In genomic region chr5:140569197-140569596, GRCh38 we compare ENCODE assay signal across 11 cellular contexts. TPM values are rescaled to one million over a fixed set of nuclear protein-coding genes. Genes with fewer than 3 reads are reported as not detected.
A peak's percentile ranks its signal among the peaks of the same experiment; 100 is the strongest.
DNase-seq lines count a peak whose midpoint lies in the region; ATAC-seq and TF ChIP-seq lines count a peak whose summit lies in the region.
"Had no signal": no experiment of that assay in that cellular context is flagged by ENCODE, and none has a peak within 500 bp of the region (broad histone marks: within the 10 kb centered on the region; RNA-seq: fewer than 3 reads in every experiment).

No MANE protein-coding gene starts in this region.

- H3K4me3 ChIP-seq in ascending aorta (no peak overlapping the region), prostate gland (no peak overlapping the region), foreskin fibroblast (ENCODE audit: low read depth in 1 of 2, low read length in 2 of 2) (no peak overlapping the region)
- H3K4me3 ChIP-seq: SJSA1 had no signal

- WGBS in prostate gland, result 63% methylated on average over 4 of the region's 4 CpGs

- H3K27ac Mint-ChIP-seq in type B pancreatic cell, result no peak overlapping the region

- H3K4me1 ChIP-seq in ascending aorta, result peaks cover 11 to 14% of the 10 kb centered on the region in 2 donors
- H3K4me1 ChIP-seq in prostate gland (replicated peaks), result peaks cover 6% of the 10 kb centered on the region

- no peaks in the 10 kb centered on the region for H3K27me3 ChIP-seq in ascending aorta
- no peaks in the 10 kb centered on the region for H3K27me3 ChIP-seq in prostate gland (replicated peaks; ENCODE audit: insufficient read depth)
- H3K27me3 ChIP-seq: SJSA1 had no signal

- H3K27ac ChIP-seq in ascending aorta (peak overlapping the region; percentile 58), prostate gland (peak overlapping the region; percentile 45 to 60)
- H3K27ac ChIP-seq: SJSA1 had no signal

- TF ChIP-seq POLR2A in prostate gland (IDR thresholded peaks at IDR 0.05), result no peak

- intact Hi-C loops in ascending aorta (cut with DNase I) (no loop called here), prostate gland (cut with DNase I) (no loop called here)

- H3K9me3 Mint-ChIP-seq in type B pancreatic cell, result no peaks in the 10 kb centered on the region

- H3K9me3 ChIP-seq in ascending aorta (no peaks in the 10 kb centered on the region), prostate gland (no peaks in the 10 kb centered on the region)
- H3K9me3 ChIP-seq: SJSA1 had no signal

- H3K36me3 ChIP-seq in ascending aorta, result peaks cover 22 to 26% of the 10 kb centered on the region in 2 donors
- H3K36me3 ChIP-seq in prostate gland, result no peaks in the 10 kb centered on the region

- H3K36me3 Mint-ChIP-seq in type B pancreatic cell, result peaks cover 4% of the 10 kb centered on the region

- DNase-seq in GM10266 (ENCODE audit: extremely low spot score) (peak; percentile 54), ascending aorta (ENCODE audit: low spot score in 2 of 2) (no peak), prostate gland (ENCODE audit: low spot score) (no peak), type B pancreatic cell (ENCODE audit: extremely low spot score, unreplicated experiment) (no peak), foreskin fibroblast (no peak), C1 segment of cervical spinal cord (lab: John Stamatoyannopoulos, UW) (no peak)
- DNase-seq: stimulated activated CD4-positive, alpha-beta T cell treated with anti-CD3 and anti-CD28 coated beads, Interleukin-15, amount 100 ng/mL, for 24 hours had no signal

- no peak overlapping the region for H3K4me3 Mint-ChIP-seq in type B pancreatic cell

- no peaks in the 10 kb centered on the region for H3K27me3 Mint-ChIP-seq in type B pancreatic cell

- H3K4me1 Mint-ChIP-seq in type B pancreatic cell (ENCODE audit: unreplicated experiment), result peaks cover 12% of the 10 kb centered on the region

- ATAC-seq in GM21526 (IDR thresholded peaks at IDR 0.05; ENCODE audit: low FRiP score, unreplicated experiment) (peak; percentile 25), HG02884 (IDR thresholded peaks at IDR 0.05; ENCODE audit: unreplicated experiment) (no peak)

- TF ChIP-seq CTCF in GM10266 (IDR thresholded peaks at IDR 0.05; ENCODE audit: control insufficient read depth, insufficient read depth, low read depth, missing control alignments) (no peak), ascending aorta (IDR thresholded peaks at IDR 0.05) (no peak), prostate gland (IDR thresholded peaks at IDR 0.05) (no peak), type B pancreatic cell (conservative IDR thresholded peaks at IDR 0.05) (no peak), foreskin fibroblast (IDR thresholded peaks at IDR 0.05; ENCODE audit: low read depth, low read length) (no peak)

RNA-seq across cellular contexts. Expression of gene SLC35A4, which starts 4.6 kb away (rescaled TPM):
- total RNA-seq in ascending aorta (46.2 TPM), prostate gland (100 to 1,000 TPM in 1 of 2 donors, 10 to 100 TPM in 1; 61.8 to 107 TPM), type B pancreatic cell (ENCODE audit: low replicate concordance) (82.6 and 85.8 TPM in 2 replicates)

RNA-seq across cellular contexts. Expression of gene APBB3, which starts 4.8 kb away (rescaled TPM):
- total RNA-seq in ascending aorta (47.3 TPM), prostate gland (10 to 100 TPM; 23.7 to 70.7 TPM), type B pancreatic cell (ENCODE audit: low replicate concordance) (26.9 and 61.4 TPM in 2 replicates)

RNA-seq across cellular contexts. Expression of gene SRA1, which starts 11.9 kb away (rescaled TPM):
- 47.3 TPM for total RNA-seq in ascending aorta
- total RNA-seq in prostate gland, result 10 to 100 TPM; 31.6 to 33.6 TPM
- total RNA-seq in type B pancreatic cell (ENCODE audit: low replicate concordance), result 32.9 and 36.3 TPM in 2 replicates

RNA-seq across cellular contexts. Expression of gene EIF4EBP3, which starts 21.7 kb away (rescaled TPM):
- total RNA-seq in ascending aorta (4.0 TPM), prostate gland (10 to 100 TPM; 28.3 to 41.4 TPM), type B pancreatic cell (ENCODE audit: low replicate concordance) (4.8 and 8.4 TPM in 2 replicates)
- total RNA-seq: M059J had no signal
